ENCODE assay signal across 8 cellular contexts in the genomic region with DNA sequence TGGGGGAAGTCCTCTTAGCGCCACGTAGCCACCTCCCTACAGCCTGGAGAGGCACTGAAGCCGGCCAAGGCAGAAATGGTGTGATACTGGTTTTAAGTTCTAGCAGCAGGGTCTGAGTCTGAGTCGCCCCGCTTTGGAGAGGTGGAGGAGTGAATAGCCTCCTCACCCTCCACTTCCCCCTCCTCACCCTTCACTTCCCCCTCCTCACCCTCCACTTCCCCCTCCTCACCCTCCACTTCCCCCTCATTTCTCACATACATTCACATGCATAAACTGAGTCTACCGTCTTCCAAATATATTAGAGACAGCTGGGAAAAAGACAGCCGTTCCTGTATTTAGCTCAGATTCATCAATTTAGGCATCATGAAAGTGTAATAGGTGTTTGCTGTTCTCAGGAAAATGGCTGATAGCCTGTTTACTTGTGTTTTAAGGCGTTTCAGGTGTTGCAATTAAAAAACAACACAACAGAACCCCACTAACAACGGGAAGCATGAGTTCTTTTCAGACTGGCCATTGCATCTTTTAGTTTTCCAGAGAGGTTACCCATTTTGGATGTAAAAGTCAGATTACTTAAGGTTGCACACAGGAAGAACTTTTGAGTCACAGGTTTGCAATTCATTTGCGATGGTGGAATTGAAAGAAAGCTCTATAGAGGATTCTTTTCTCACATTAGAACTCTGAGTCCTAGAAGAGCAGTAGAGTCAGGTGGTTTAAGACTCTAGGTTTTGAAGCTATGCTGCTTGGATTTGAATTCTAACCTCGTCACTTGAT. TPM values are rescaled to one million over a fixed set of nuclear protein-coding genes. Genes with fewer than 3 reads are reported as not detected.
DNase-seq lines count a peak whose midpoint lies in the region; ATAC-seq and TF ChIP-seq lines count a peak whose summit lies in the region.

No MANE protein-coding gene starts in this region.

- peaks cover 49% of the 10 kb centered on the region for H3K79me2 ChIP-seq in OCI-LY7 (ENCODE audit: insufficient read depth, low read depth, low read length)

- H3K4me3 ChIP-seq in GM12875 (ENCODE audit: low read depth, low read length) (peak overlapping the region; percentile 81), OCI-LY7 (ENCODE audit: low read depth, low read length, poor library complexity, severe bottlenecking) (peak overlapping the region; percentile 88), mononuclear cell (ENCODE audit: low read length) (peak overlapping the region; percentile 89)

- H3K27ac ChIP-seq in OCI-LY7 (ENCODE audit: low read depth, low read length, poor library complexity, severe bottlenecking): peak overlapping the region; percentile 72

- no peak for ATAC-seq in GM21360 (IDR thresholded peaks at IDR 0.05; ENCODE audit: unreplicated experiment)

- DNase-seq in OCI-LY7 (ENCODE audit: low spot score) (peak; percentile 71), dedifferentiated amniotic fluid mesenchymal stem cell (ENCODE audit: extremely low spot score) (peak; percentile 54), cortex of kidney (lab: John Stamatoyannopoulos, UW) (no peak), ecto neural progenitor cell (ENCODE audit: low spot score) (no peak)
- DNase-seq in stimulated activated CD4-positive, alpha-beta T cell treated with anti-CD3 and anti-CD28 coated beads, Interleukin-15, amount 100 ng/mL, for 24 hours: no peak

- peaks cover 8% of the 10 kb centered on the region for H4K20me1 ChIP-seq in OCI-LY7 (ENCODE audit: insufficient read depth, low read length)

- H2AFZ ChIP-seq in OCI-LY7 (ENCODE audit: low read length): peak overlapping the region; percentile 52; the same call in 1 of the 2 replicates

- H3K4me2 ChIP-seq in OCI-LY7 (ENCODE audit: low read length): peak overlapping the region; percentile 96

- no peak for TF ChIP-seq CTCF in GM12875 (IDR thresholded peaks at IDR 0.05; ENCODE audit: borderline replicate concordance, insufficient read depth, low read depth, low read length)
- no peak; the same call in 1 of the 2 replicates for TF ChIP-seq CTCF in OCI-LY7 (conservative IDR thresholded peaks at IDR 0.05; ENCODE audit: low read length)

- no TSS peak for BruUV-seq in OCI-LY7 (replicated peaks; lab: Mats Ljungman, UMichigan)

- CTCF ChIA-PET in OCI-LY7 (lab: Charles Lee; ENCODE audit: unreplicated experiment): interaction anchor here (0.6 kb wide), 1 partner anchor 36 kb away, joined by 3 read pairs; no protein-coding TSS in a partner anchor

- intact Hi-C loops in OCI-LY7 (cut with micrococcal nuclease; ENCODE audit: unreplicated experiment): loop anchor here (5.0 kb wide), 2 partner anchors 327 to 1232 kb away; partner anchors contain the start of gene ARID5B

- H3K4me1 ChIP-seq in OCI-LY7 (ENCODE audit: insufficient read depth, low read length, poor library complexity, severe bottlenecking): peaks cover 22% of the 10 kb centered on the region
- H3K4me1 ChIP-seq in mononuclear cell (ENCODE audit: insufficient read depth, low read length): peaks cover 51% of the 10 kb centered on the region

- H3K9me2 ChIP-seq in OCI-LY7 (ENCODE audit: insufficient read depth, low read length): no peaks in the 10 kb centered on the region

- H3K27me3 ChIP-seq in mononuclear cell (ENCODE audit: insufficient read depth, low read length): no peaks in the 10 kb centered on the region

- peaks cover 12% of the 10 kb centered on the region; the same call in 1 of the 2 replicates for H3K9me3 ChIP-seq in OCI-LY7 (ENCODE audit: low read length)
- H3K9me3 ChIP-seq in mononuclear cell (ENCODE audit: low read depth, low read length): no peaks in the 10 kb centered on the region

- POLR2A ChIA-PET in OCI-LY7 (lab: Charles Lee): interaction anchor here (0.6 to 6.5 kb wide), 5 partner anchors 11 to 606 kb away, joined by 3 to 33 read pairs (median 3); no protein-coding TSS in a partner anchor

- peaks cover 16% of the 10 kb centered on the region; the same call in 1 of the 2 replicates for H3K36me3 ChIP-seq in OCI-LY7 (ENCODE audit: insufficient read depth, low read length)

RNA-seq across cellular contexts. Expression of gene NRBF2, which starts 0.8 kb away (rescaled TPM):
- total RNA-seq in OCI-LY7 (2014; rRNA removed; shearing (Covaris generic)): 14.1 and 14.2 TPM in 2 replicates
- 19.1 and 20.7 TPM in 2 replicates for total RNA-seq in OCI-LY7 (2022)
- total RNA-seq in mononuclear cell: 26.2 TPM

Comparison
In these comparisons a context has a peak if more than half of its experiments do, and no peak if none do; other contexts are left out.
1. DNase-seq: peak in OCI-LY7 (single experiment) and dedifferentiated amniotic fluid mesenchymal stem cell (single experiment); none in stimulated activated CD4-positive, alpha-beta T cell treated with anti-CD3 and anti-CD28 coated beads, Interleukin-15, amount 100 ng/mL, for 24 hours (single experiment), cortex of kidney (single experiment) and ecto neural progenitor cell (single experiment).
2. Peak in every context shown above with its lines, with median percentiles within 50 percentile points of each other: H3K4me3 ChIP-seq.